7 cellular contexts compared by ENCODE assay signal in genomic region chr2:73674696-73675157, GRCh38. TPM values are rescaled to one million over a fixed set of nuclear protein-coding genes. Genes with fewer than 3 reads are reported as not detected.
"Had no signal": no experiment of that assay in that cellular context is flagged by ENCODE, and none has a peak within 500 bp of the region (broad histone marks: within the 10 kb centered on the region; RNA-seq: fewer than 3 reads in every experiment).

No MANE protein-coding gene starts in this region.

RNA-seq across cellular contexts. Expression of gene NAT8, which starts 32.5 kb away (rescaled TPM):
- total RNA-seq: activated CD8-positive, alpha-beta memory T cell treated with anti-CD3 and anti-CD28 coated beads for 36 hours; activated T-helper 2 cell treated with anti-CD3 and anti-CD28 coated beads, Interferon-gamma antibody, Interleukin-2, Interleukin-4, amounts not matched to agents 10 μg/mL and 5 μg/mL and 100 μg/mL, durations not matched to agents 14 hours and 24 hours and 36 hours; esophagus squamous epithelium; foreskin keratinocyte; mesenteric fat pad; skeletal muscle tissue; vagina had no signal
- polyA plus RNA-seq: foreskin keratinocyte had no signal
